1 cellular context compared by ENCODE assay signal in genomic region chr9:133951265-133951664, GRCh38.
TF ChIP-seq lines count a peak whose summit lies in the region.

No MANE protein-coding gene starts in this region.

TF ChIP-seq in GM23338, 12 proteins besides CTCF, POLR2A, EP300 and RAD21 (continued from another document):
- TF ChIP-seq ZNF462 (CRISPR knock-in tag; IDR thresholded peaks at IDR 0.05) (no peak), EZH2phosphoT487 (IDR thresholded peaks at IDR 0.05; ENCODE audit: unreplicated experiment) (no peak), EZH2 (IDR thresholded peaks at IDR 0.05; ENCODE audit: low read depth, unreplicated experiment) (no peak), ETS1 (IDR thresholded peaks at IDR 0.05) (no peak), ZNF114 (CRISPR knock-in tag; IDR thresholded peaks at IDR 0.05) (no peak), CREB1 (CRISPR knock-in tag; IDR thresholded peaks at IDR 0.05; ENCODE audit: low read depth) (no peak), ZNF331 (CRISPR knock-in tag; IDR thresholded peaks at IDR 0.05; ENCODE audit: low read depth) (no peak), POLR2AphosphoS5 (IDR thresholded peaks at IDR 0.05; ENCODE audit: low read depth) (no peak)
